Comparison of ENCODE assay signal across 1 cellular context in genomic region chr5:140418862-140419520, GRCh38.
TF ChIP-seq lines count a peak whose summit lies in the region.

No MANE protein-coding gene starts in this region.

TF ChIP-seq in H1, 55 proteins besides CTCF, POLR2A, EP300 and RAD21:
- TF ChIP-seq CEBPB (IDR thresholded peaks at IDR 0.05; ENCODE audit: low read depth, low read length) (0 out of 2 replicates have a peak, but pooled peaks have one; percentile 23), EZH2 (IDR thresholded peaks at IDR 0.05; ENCODE audit: low read depth, low read length, severe bottlenecking) (no peak)
